Comparison of ENCODE assay signal across 8 cellular contexts in the genomic region with DNA sequence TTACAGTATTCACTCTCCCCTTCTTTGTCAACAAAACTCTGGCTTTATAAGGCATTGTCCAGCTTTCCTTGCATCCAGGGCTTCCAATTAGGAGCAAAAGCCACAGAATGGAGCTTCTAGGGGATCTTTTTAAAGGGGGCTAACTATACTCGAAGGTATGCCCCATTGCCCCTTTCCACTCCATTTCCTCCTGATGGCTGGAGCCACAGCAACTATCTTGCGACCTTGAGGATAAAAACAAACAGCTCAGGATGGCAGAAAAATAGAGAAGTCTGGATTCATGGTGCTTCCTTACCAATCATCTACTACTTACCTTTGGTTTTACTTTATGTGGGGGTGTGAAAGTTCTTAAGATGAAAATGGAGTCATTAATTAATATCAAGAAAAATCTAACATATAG.
"Had no signal": no experiment of that assay in that cellular context is flagged by ENCODE, and none has a peak within 500 bp of the region (broad histone marks: within the 10 kb centered on the region; RNA-seq: fewer than 3 reads in every experiment).

No MANE protein-coding gene starts in this region.

- H3K4me2 ChIP-seq: KMS-11 had no signal

- H3K36me3 Mint-ChIP-seq: IgD-negative memory B cell had no signal

- ATAC-seq: HepG2 had no signal

- H3K27ac Mint-ChIP-seq: IgD-negative memory B cell had no signal

- DNase-seq: IMR-90, KBM-7, KG1 had no signal

- H3K4me1 Mint-ChIP-seq: IgD-negative memory B cell had no signal

- H3K9ac ChIP-seq: KMS-11 had no signal

- H3K27ac ChIP-seq: HL-60, KMS-11 had no signal

- FAIRE-seq: HepG2, HTR-8/SVneo had no signal
